1 cellular context compared by ENCODE assay signal in genomic region chr22:48943567-48944432, GRCh38.
TF ChIP-seq lines count a peak whose summit lies in the region.

No MANE protein-coding gene starts in this region.

TF ChIP-seq in HepG2, 621 proteins besides CTCF, POLR2A, EP300 and RAD21 (continued from another document and continues in another):
- TF ChIP-seq IRF1 (CRISPR knock-in tag; IDR thresholded peaks at IDR 0.05; ENCODE audit: low read depth) (no peak), ZBTB20 (CRISPR knock-in tag; IDR thresholded peaks at IDR 0.05; ENCODE audit: borderline replicate concordance, low read depth) (no peak; the same call in 1 of the 2 replicates), ELF4 (CRISPR knock-in tag; IDR thresholded peaks at IDR 0.05; ENCODE audit: borderline replicate concordance) (no peak), CSRNP1 (CRISPR knock-in tag; IDR thresholded peaks at IDR 0.05) (no peak; the same call in 1 of the 2 replicates), ZFP1 (CRISPR knock-in tag; IDR thresholded peaks at IDR 0.05) (no peak), ZNF513 (CRISPR knock-in tag; conservative IDR thresholded peaks at IDR 0.05) (no peak), ATF5 (CRISPR knock-in tag; IDR thresholded peaks at IDR 0.05; ENCODE audit: low read depth) (0 out of 2 replicates have a peak, but pooled peaks have one; percentile 65), ZNF501 (CRISPR knock-in tag; IDR thresholded peaks at IDR 0.05) (peak; percentile 47), NFE2 (CRISPR knock-in tag; IDR thresholded peaks at IDR 0.05) (no peak), ZBTB10 (CRISPR knock-in tag; IDR thresholded peaks at IDR 0.05; ENCODE audit: borderline replicate concordance) (no peak; the same call in 1 of the 2 replicates), RARA (CRISPR knock-in tag; IDR thresholded peaks at IDR 0.05) (peak; percentile 68), MTF1 (CRISPR knock-in tag; IDR thresholded peaks at IDR 0.05) (no peak), REL (CRISPR knock-in tag; conservative IDR thresholded peaks at IDR 0.05) (no peak), ZBTB33 (CRISPR knock-in tag; IDR thresholded peaks at IDR 0.05) (peak; percentile 69), ARID3A (IDR thresholded peaks at IDR 0.05; ENCODE audit: low read depth, low read length) (0 out of 2 replicates have a peak, but pooled peaks have one; percentile 57), ZNF792 (CRISPR knock-in tag; IDR thresholded peaks at IDR 0.05) (peak; percentile 76), FOXJ3 (CRISPR knock-in tag; IDR thresholded peaks at IDR 0.05; ENCODE audit: borderline replicate concordance) (no peak), MXD1 (CRISPR knock-in tag; IDR thresholded peaks at IDR 0.05) (0 out of 2 replicates have a peak, but pooled peaks have one; percentile 20), ZNF546 (CRISPR knock-in tag; conservative IDR thresholded peaks at IDR 0.05) (no peak), TFDP1 (CRISPR knock-in tag; IDR thresholded peaks at IDR 0.05; ENCODE audit: borderline replicate concordance) (peak; percentile 54; the same call in 1 of the 2 replicates), SMAD1 (CRISPR knock-in tag; IDR thresholded peaks at IDR 0.05; ENCODE audit: borderline replicate concordance, low read depth) (no peak), ZEB1 (IDR thresholded peaks at IDR 0.05; ENCODE audit: insufficient replicate concordance, low read depth) (no peak), TCF7 (IDR thresholded peaks at IDR 0.05; ENCODE audit: low read depth) (peak; percentile 54; the same call in 1 of the 2 replicates), ZNF230 (CRISPR knock-in tag; IDR thresholded peaks at IDR 0.05) (0 out of 2 replicates have a peak, but pooled peaks have one; percentile 72), ZC3H13 (CRISPR knock-in tag; IDR thresholded peaks at IDR 0.05) (peak; percentile 60; the same call in 1 of the 2 replicates), ZBTB34 (CRISPR knock-in tag; IDR thresholded peaks at IDR 0.05) (peak; percentile 85), ZNF720 (CRISPR knock-in tag; IDR thresholded peaks at IDR 0.05) (no peak), ZIK1 (CRISPR knock-in tag; IDR thresholded peaks at IDR 0.05; ENCODE audit: borderline replicate concordance, low read depth) (peak; percentile 46; the same call in 1 of the 2 replicates), ZNF354B (CRISPR knock-in tag; IDR thresholded peaks at IDR 0.05) (no peak), ZNF674 (CRISPR knock-in tag; IDR thresholded peaks at IDR 0.05; ENCODE audit: low read depth) (no peak), CEBPG (CRISPR knock-in tag; IDR thresholded peaks at IDR 0.05) (peak; percentile 71), POGZ (CRISPR knock-in tag; IDR thresholded peaks at IDR 0.05) (peak; percentile 79), IRF2 (CRISPR knock-in tag; IDR thresholded peaks at IDR 0.05) (no peak), MED13 (CRISPR knock-in tag; IDR thresholded peaks at IDR 0.05) (no peak), HOXD1 (CRISPR knock-in tag; IDR thresholded peaks at IDR 0.05) (no peak), EZH2 (conservative IDR thresholded peaks at IDR 0.05; ENCODE audit: low read depth, low read length) (no peak), ZNF644 (CRISPR knock-in tag; IDR thresholded peaks at IDR 0.05; ENCODE audit: low read depth) (0 out of 2 replicates have a peak, but pooled peaks have one; percentile 6), ISL2 (CRISPR knock-in tag; IDR thresholded peaks at IDR 0.05) (peak; percentile 55; the same call in 1 of the 2 replicates), RFXAP (CRISPR knock-in tag; IDR thresholded peaks at IDR 0.05; ENCODE audit: borderline replicate concordance) (no peak), ZNF770 (CRISPR knock-in tag; IDR thresholded peaks at IDR 0.05) (no peak), KLF12 (CRISPR knock-in tag; IDR thresholded peaks at IDR 0.05; ENCODE audit: borderline replicate concordance) (no peak), WIZ (CRISPR knock-in tag; IDR thresholded peaks at IDR 0.05) (no peak), SP1 (IDR thresholded peaks at IDR 0.05) (no peak), SP1 (CRISPR knock-in tag; IDR thresholded peaks at IDR 0.05) (peak; percentile 26; the same call in 1 of the 2 replicates), TEAD2 (CRISPR knock-in tag; IDR thresholded peaks at IDR 0.05) (no peak), ZFY (CRISPR knock-in tag; IDR thresholded peaks at IDR 0.05) (peak; percentile 69), TBX3 (IDR thresholded peaks at IDR 0.05; ENCODE audit: borderline replicate concordance) (no peak), ZNF883 (CRISPR knock-in tag; IDR thresholded peaks at IDR 0.05; ENCODE audit: not compliant biosample characterization) (no peak), SOX5 (CRISPR knock-in tag; IDR thresholded peaks at IDR 0.05; ENCODE audit: borderline replicate concordance) (peak; percentile 92), FIP1L1 (IDR thresholded peaks at IDR 0.05; ENCODE audit: borderline replicate concordance, insufficient read depth, low read depth, low read length) (no peak), NCOA1 (CRISPR knock-in tag; IDR thresholded peaks at IDR 0.05) (no peak)
